Comparison of ENCODE assay signal across 1 cellular context in the genomic region with DNA sequence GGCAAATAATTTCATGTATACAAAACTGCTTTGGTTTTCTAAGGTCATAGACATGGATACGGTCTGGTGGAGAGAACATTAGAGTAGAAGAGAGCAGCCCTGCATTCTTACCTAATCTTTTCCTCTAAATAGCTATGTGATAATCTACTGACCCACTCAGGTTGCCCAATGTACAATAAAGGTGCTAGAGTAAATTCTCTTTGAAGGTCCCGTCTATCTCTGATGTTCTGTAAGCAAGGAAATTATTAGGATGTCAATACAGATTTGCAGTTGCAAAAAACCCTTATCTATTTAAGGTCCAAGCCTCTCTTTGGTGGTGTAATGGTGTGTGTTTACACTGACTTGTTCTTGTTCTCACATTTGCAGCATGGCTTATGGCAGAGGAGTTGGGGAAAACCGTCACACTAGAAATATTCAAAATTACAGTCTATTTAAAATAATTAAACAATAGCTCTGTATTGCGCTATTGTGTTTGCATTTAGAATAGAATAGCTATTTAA.
TF ChIP-seq lines count a peak whose summit lies in the region.

No MANE protein-coding gene starts in this region.

TF ChIP-seq in HepG2, 621 proteins besides CTCF, POLR2A, EP300 and RAD21 (continued from another document and continues in another):
- TF ChIP-seq, protein P1, sequence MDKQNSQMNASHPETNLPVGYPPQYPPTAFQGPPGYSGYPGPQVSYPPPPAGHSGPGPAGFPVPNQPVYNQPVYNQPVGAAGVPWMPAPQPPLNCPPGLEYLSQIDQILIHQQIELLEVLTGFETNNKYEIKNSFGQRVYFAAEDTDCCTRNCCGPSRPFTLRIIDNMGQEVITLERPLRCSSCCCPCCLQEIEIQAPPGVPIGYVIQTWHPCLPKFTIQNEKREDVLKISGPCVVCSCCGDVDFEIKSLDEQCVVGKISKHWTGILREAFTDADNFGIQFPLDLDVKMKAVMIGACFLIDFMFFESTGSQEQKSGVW (CRISPR knock-in tag; IDR thresholded peaks at IDR 0.05; ENCODE audit: borderline replicate concordance): no peak
- TF ChIP-seq RFXAP (CRISPR knock-in tag; IDR thresholded peaks at IDR 0.05; ENCODE audit: borderline replicate concordance) (peak; percentile 92), DMTF1 (CRISPR knock-in tag; IDR thresholded peaks at IDR 0.05) (no peak), FOXC1 (CRISPR knock-in tag; IDR thresholded peaks at IDR 0.05; ENCODE audit: borderline replicate concordance) (no peak), TOE1 (CRISPR knock-in tag; IDR thresholded peaks at IDR 0.05) (peak; percentile 91), ZFP37 (CRISPR knock-in tag; IDR thresholded peaks at IDR 0.05; ENCODE audit: borderline replicate concordance) (no peak), GATA4 (IDR thresholded peaks at IDR 0.05; ENCODE audit: borderline replicate concordance, low read depth) (peak; percentile 100), NR2F2 (IDR thresholded peaks at IDR 0.05; ENCODE audit: borderline replicate concordance, low read depth) (peak; percentile 98), NFYC (CRISPR knock-in tag; IDR thresholded peaks at IDR 0.05) (peak; percentile 47), ZNF33B (CRISPR knock-in tag; IDR thresholded peaks at IDR 0.05) (no peak), NONO (IDR thresholded peaks at IDR 0.05) (no peak), NONO (CRISPR knock-in tag; conservative IDR thresholded peaks at IDR 0.05) (peak; percentile 78), RFX1 (IDR thresholded peaks at IDR 0.05) (no peak), ZNF788 (CRISPR knock-in tag; IDR thresholded peaks at IDR 0.05; ENCODE audit: borderline replicate concordance) (no peak), ZNF629 (CRISPR knock-in tag; conservative IDR thresholded peaks at IDR 0.05) (0 out of 2 replicates have a peak, but pooled peaks have one; percentile 43), SMAD1 (CRISPR knock-in tag; IDR thresholded peaks at IDR 0.05; ENCODE audit: borderline replicate concordance, low read depth) (no peak), ZNF737 (CRISPR knock-in tag; IDR thresholded peaks at IDR 0.05; ENCODE audit: borderline replicate concordance) (no peak), PHF20 (CRISPR knock-in tag; IDR thresholded peaks at IDR 0.05) (no peak), NFKB2 (CRISPR knock-in tag; IDR thresholded peaks at IDR 0.05; ENCODE audit: borderline replicate concordance) (no peak), ZNF556 (CRISPR knock-in tag; IDR thresholded peaks at IDR 0.05; ENCODE audit: borderline replicate concordance) (peak; percentile 86; the same call in 1 of the 2 replicates), ZMYM2 (CRISPR knock-in tag; IDR thresholded peaks at IDR 0.05) (peak; percentile 72), FLYWCH1 (CRISPR knock-in tag; IDR thresholded peaks at IDR 0.05) (no peak), EED (CRISPR knock-in tag; IDR thresholded peaks at IDR 0.05) (no peak), ZNF124 (CRISPR knock-in tag; IDR thresholded peaks at IDR 0.05) (no peak; the same call in 1 of the 2 replicates), NBN (conservative IDR thresholded peaks at IDR 0.05) (no peak), ZNF160 (CRISPR knock-in tag; IDR thresholded peaks at IDR 0.05) (peak; percentile 78; the same call in 1 of the 2 replicates), ZNF234 (CRISPR knock-in tag; conservative IDR thresholded peaks at IDR 0.05) (0 out of 2 replicates have a peak, but pooled peaks have one; percentile 53), ZSCAN9 (CRISPR knock-in tag; IDR thresholded peaks at IDR 0.05; ENCODE audit: borderline replicate concordance) (peak; percentile 79; the same call in 1 of the 2 replicates), GFI1 (CRISPR knock-in tag; IDR thresholded peaks at IDR 0.05; ENCODE audit: borderline replicate concordance) (peak; percentile 96), SKI (IDR thresholded peaks at IDR 0.05; ENCODE audit: partially characterized antibody) (peak; percentile 92), ZNF562 (CRISPR knock-in tag; IDR thresholded peaks at IDR 0.05; ENCODE audit: borderline replicate concordance) (no peak), ZNF546 (CRISPR knock-in tag; conservative IDR thresholded peaks at IDR 0.05) (no peak), ZBTB1 (CRISPR knock-in tag; IDR thresholded peaks at IDR 0.05; ENCODE audit: borderline replicate concordance) (no peak), JUNB (CRISPR knock-in tag; IDR thresholded peaks at IDR 0.05; ENCODE audit: borderline replicate concordance) (peak; percentile 88; the same call in 1 of the 2 replicates), PHF21A (CRISPR knock-in tag; IDR thresholded peaks at IDR 0.05) (peak; percentile 98), JARID2 (CRISPR knock-in tag; IDR thresholded peaks at IDR 0.05; ENCODE audit: insufficient replicate concordance) (no peak), SRF (IDR thresholded peaks at IDR 0.05; ENCODE audit: low read depth, low read length) (no peak), SNAPC2 (CRISPR knock-in tag; IDR thresholded peaks at IDR 0.05) (peak; percentile 93; the same call in 1 of the 2 replicates), HNRNPK (IDR thresholded peaks at IDR 0.05; ENCODE audit: low read depth, low read length, poor library complexity, severe bottlenecking) (no peak), NR0B2 (CRISPR knock-in tag; IDR thresholded peaks at IDR 0.05) (no peak), ZBTB38 (CRISPR knock-in tag; IDR thresholded peaks at IDR 0.05) (no peak; the same call in 1 of the 2 replicates), PCBP2 (optimal IDR thresholded peaks at IDR 0.05; ENCODE audit: low read depth, low read length, poor library complexity, severe bottlenecking) (no peak), ZNF563 (CRISPR knock-in tag; IDR thresholded peaks at IDR 0.05) (no peak), SRY (CRISPR knock-in tag; IDR thresholded peaks at IDR 0.05) (no peak; the same call in 1 of the 2 replicates), ZNF589 (CRISPR knock-in tag; conservative IDR thresholded peaks at IDR 0.05) (0 out of 2 replicates have a peak, but pooled peaks have one; percentile 69), WIZ (CRISPR knock-in tag; IDR thresholded peaks at IDR 0.05) (no peak), ZNF431 (CRISPR knock-in tag; IDR thresholded peaks at IDR 0.05; ENCODE audit: borderline replicate concordance, low read depth) (no peak), PCBP1 (IDR thresholded peaks at IDR 0.05; ENCODE audit: borderline replicate concordance, low read depth, low read length) (no peak), MED13 (CRISPR knock-in tag; IDR thresholded peaks at IDR 0.05) (peak; percentile 100), ZNF530 (CRISPR knock-in tag; IDR thresholded peaks at IDR 0.05; ENCODE audit: low read depth) (no peak), ZNF674 (CRISPR knock-in tag; IDR thresholded peaks at IDR 0.05; ENCODE audit: low read depth) (no peak), KLF9 (CRISPR knock-in tag; IDR thresholded peaks at IDR 0.05; ENCODE audit: low read depth) (no peak; the same call in 1 of the 2 replicates)
- TF ChIP-seq, protein P2, sequence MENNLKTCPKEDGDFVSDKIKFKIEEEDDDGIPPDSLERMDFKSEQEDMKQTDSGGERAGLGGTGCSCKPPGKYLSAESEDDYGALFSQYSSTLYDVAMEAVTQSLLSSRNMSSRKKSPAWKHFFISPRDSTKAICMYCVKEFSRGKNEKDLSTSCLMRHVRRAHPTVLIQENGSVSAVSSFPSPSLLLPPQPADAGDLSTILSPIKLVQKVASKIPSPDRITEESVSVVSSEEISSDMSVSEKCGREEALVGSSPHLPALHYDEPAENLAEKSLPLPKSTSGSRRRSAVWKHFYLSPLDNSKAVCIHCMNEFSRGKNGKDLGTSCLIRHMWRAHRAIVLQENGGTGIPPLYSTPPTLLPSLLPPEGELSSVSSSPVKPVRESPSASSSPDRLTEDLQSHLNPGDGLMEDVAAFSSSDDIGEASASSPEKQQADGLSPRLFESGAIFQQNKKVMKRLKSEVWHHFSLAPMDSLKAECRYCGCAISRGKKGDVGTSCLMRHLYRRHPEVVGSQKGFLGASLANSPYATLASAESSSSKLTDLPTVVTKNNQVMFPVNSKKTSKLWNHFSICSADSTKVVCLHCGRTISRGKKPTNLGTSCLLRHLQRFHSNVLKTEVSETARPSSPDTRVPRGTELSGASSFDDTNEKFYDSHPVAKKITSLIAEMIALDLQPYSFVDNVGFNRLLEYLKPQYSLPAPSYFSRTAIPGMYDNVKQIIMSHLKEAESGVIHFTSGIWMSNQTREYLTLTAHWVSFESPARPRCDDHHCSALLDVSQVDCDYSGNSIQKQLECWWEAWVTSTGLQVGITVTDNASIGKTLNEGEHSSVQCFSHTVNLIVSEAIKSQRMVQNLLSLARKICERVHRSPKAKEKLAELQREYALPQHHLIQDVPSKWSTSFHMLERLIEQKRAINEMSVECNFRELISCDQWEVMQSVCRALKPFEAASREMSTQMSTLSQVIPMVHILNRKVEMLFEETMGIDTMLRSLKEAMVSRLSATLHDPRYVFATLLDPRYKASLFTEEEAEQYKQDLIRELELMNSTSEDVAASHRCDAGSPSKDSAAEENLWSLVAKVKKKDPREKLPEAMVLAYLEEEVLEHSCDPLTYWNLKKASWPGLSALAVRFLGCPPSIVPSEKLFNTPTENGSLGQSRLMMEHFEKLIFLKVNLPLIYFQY (CRISPR knock-in tag; IDR thresholded peaks at IDR 0.05; ENCODE audit: borderline replicate concordance): peak; percentile 94
- TF ChIP-seq, protein P3, sequence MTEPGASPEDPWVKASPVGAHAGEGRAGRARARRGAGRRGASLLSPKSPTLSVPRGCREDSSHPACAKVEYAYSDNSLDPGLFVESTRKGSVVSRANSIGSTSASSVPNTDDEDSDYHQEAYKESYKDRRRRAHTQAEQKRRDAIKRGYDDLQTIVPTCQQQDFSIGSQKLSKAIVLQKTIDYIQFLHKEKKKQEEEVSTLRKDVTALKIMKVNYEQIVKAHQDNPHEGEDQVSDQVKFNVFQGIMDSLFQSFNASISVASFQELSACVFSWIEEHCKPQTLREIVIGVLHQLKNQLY (CRISPR knock-in tag; IDR thresholded peaks at IDR 0.05): peak; percentile 92
- TF ChIP-seq, protein P4, sequence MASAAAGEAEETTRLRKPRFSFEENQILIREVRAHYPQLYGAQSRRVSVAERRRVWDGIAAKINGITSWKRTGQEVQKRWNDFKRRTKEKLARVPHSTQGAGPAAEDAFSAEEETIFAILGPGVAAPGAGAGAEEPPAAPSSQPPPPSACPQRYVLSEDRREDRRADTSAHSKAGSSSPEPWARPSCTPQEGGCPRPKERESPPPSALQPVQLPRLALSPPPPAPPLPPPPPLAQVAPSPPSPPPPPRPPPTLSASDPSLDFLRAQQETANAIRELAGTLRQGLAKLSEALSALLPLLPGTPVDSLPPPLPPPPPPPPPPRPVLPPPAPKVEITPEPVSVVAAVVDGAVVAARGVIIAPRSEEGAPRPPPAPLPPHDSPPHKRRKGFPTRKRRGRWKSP (CRISPR knock-in tag; IDR thresholded peaks at IDR 0.05): peak; percentile 89; the same call in 1 of the 2 replicates
- TF ChIP-seq, protein P5, sequence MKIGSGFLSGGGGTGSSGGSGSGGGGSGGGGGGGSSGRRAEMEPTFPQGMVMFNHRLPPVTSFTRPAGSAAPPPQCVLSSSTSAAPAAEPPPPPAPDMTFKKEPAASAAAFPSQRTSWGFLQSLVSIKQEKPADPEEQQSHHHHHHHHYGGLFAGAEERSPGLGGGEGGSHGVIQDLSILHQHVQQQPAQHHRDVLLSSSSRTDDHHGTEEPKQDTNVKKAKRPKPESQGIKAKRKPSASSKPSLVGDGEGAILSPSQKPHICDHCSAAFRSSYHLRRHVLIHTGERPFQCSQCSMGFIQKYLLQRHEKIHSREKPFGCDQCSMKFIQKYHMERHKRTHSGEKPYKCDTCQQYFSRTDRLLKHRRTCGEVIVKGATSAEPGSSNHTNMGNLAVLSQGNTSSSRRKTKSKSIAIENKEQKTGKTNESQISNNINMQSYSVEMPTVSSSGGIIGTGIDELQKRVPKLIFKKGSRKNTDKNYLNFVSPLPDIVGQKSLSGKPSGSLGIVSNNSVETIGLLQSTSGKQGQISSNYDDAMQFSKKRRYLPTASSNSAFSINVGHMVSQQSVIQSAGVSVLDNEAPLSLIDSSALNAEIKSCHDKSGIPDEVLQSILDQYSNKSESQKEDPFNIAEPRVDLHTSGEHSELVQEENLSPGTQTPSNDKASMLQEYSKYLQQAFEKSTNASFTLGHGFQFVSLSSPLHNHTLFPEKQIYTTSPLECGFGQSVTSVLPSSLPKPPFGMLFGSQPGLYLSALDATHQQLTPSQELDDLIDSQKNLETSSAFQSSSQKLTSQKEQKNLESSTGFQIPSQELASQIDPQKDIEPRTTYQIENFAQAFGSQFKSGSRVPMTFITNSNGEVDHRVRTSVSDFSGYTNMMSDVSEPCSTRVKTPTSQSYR (CRISPR knock-in tag; IDR thresholded peaks at IDR 0.05; ENCODE audit: borderline replicate concordance): peak; percentile 89
- TF ChIP-seq, protein P6, sequence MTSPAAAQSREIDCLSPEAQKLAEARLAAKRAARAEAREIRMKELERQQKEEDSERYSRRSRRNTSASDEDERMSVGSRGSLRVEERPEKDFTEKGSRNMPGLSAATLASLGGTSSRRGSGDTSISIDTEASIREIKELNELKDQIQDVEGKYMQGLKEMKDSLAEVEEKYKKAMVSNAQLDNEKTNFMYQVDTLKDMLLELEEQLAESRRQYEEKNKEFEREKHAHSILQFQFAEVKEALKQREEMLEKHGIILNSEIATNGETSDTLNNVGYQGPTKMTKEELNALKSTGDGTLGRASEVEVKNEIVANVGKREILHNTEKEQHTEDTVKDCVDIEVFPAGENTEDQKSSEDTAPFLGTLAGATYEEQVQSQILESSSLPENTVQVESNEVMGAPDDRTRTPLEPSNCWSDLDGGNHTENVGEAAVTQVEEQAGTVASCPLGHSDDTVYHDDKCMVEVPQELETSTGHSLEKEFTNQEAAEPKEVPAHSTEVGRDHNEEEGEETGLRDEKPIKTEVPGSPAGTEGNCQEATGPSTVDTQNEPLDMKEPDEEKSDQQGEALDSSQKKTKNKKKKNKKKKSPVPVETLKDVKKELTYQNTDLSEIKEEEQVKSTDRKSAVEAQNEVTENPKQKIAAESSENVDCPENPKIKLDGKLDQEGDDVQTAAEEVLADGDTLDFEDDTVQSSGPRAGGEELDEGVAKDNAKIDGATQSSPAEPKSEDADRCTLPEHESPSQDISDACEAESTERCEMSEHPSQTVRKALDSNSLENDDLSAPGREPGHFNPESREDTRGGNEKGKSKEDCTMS (CRISPR knock-in tag; conservative IDR thresholded peaks at IDR 0.05): no peak
